ENCODE assay signal across 1 cellular context in genomic region chr20:25249198-25249931, GRCh38.
TF ChIP-seq lines count a peak whose summit lies in the region.

No MANE protein-coding gene starts in this region.

TF ChIP-seq in K562, 482 proteins besides CTCF, POLR2A, EP300 and RAD21 (continued from another document):
- TF ChIP-seq THAP12 (CRISPR knock-in tag; IDR thresholded peaks at IDR 0.05) (no peak), ZNF518B (CRISPR knock-in tag; IDR thresholded peaks at IDR 0.05) (no peak), GTF3C2 (IDR thresholded peaks at IDR 0.05; ENCODE audit: borderline replicate concordance, extremely low read depth, insufficient read length) (no peak), ZNF239 (CRISPR knock-in tag; IDR thresholded peaks at IDR 0.05) (no peak), TAF7 (tag; IDR thresholded peaks at IDR 0.05) (no peak), HEY1 (CRISPR knock-in tag; IDR thresholded peaks at IDR 0.05; ENCODE audit: borderline replicate concordance) (no peak), KHSRP (IDR thresholded peaks at IDR 0.05) (no peak), SIN3A (IDR thresholded peaks at IDR 0.05; ENCODE audit: borderline replicate concordance in 2 of 2, control insufficient read depth in 1 of 2, low read depth in 2 of 2, low read length in 2 of 2) (no peak), CBX8 (IDR thresholded peaks at IDR 0.05; ENCODE audit: borderline replicate concordance, extremely low read depth, low read depth, low read length, poor library complexity, severe bottlenecking) (no peak), MIER1 (IDR thresholded peaks at IDR 0.05; ENCODE audit: low read depth) (no peak), ATF1 (CRISPR knock-in tag; IDR thresholded peaks at IDR 0.05) (no peak), ATF1 (tag; IDR thresholded peaks at IDR 0.05) (no peak), ARID1B (IDR thresholded peaks at IDR 0.05) (no peak), SLC30A9 (CRISPR knock-in tag; IDR thresholded peaks at IDR 0.05) (no peak), NR2F6 (CRISPR knock-in tag; IDR thresholded peaks at IDR 0.05) (no peak), NELFE (IDR thresholded peaks at IDR 0.05; ENCODE audit: insufficient read depth, insufficient read length) (no peak)
TF ChIP-seq in K562: peak in this region for 0.
